10 cellular contexts compared by ENCODE assay signal in genomic region chr14:102900631-102901571, GRCh38. TPM values are rescaled to one million over a fixed set of nuclear protein-coding genes. Genes with fewer than 3 reads are reported as not detected.
A peak's percentile ranks its signal among the peaks of the same experiment; 100 is the strongest.
DNase-seq lines count a peak whose midpoint lies in the region; ATAC-seq, FAIRE-seq and TF ChIP-seq lines count a peak whose summit lies in the region.
"Had no signal": no experiment of that assay in that cellular context is flagged by ENCODE, and none has a peak within 500 bp of the region (broad histone marks: within the 10 kb centered on the region; RNA-seq: fewer than 3 reads in every experiment).

No MANE protein-coding gene starts in this region.

- H3K56ac ChIP-seq in H1 (replicated peaks; ENCODE audit: insufficient read length, low read depth, low read length), result no peak overlapping the region

- DNase-seq in GM19240 (ENCODE audit: insufficient read length, low spot score) (peak; percentile 64), H1 (ENCODE audit: low read depth in 1 of 2, low spot score in 2 of 2) (no peak), kidney tubule cell (ENCODE audit: low spot score) (no peak), dermis blood vessel endothelial cell (no peak), CD14-positive monocyte (ENCODE audit: low spot score) (no peak), lower leg skin (ENCODE audit: low spot score in 2 of 2) (no peak)
- DNase-seq: uterus had no signal

- H3K4me1 Mint-ChIP-seq in CD14-positive monocyte, result peaks cover 9% of the 10 kb centered on the region

- no peak overlapping the region for H2AK5ac ChIP-seq in H1 (ENCODE audit: low read depth, low read length)

- peak overlapping the region; percentile 53 for H3K4ac ChIP-seq in H1 (replicated peaks; ENCODE audit: insufficient read length, low read depth, low read length)

- H3K23ac ChIP-seq in H1 (ENCODE audit: insufficient read length), result no peak overlapping the region

- no peaks in the 10 kb centered on the region for H3K27me3 ChIP-seq in DOHH2 (ENCODE audit: control insufficient read depth, low read length)
- H3K27me3 ChIP-seq in H1 (replicated peaks in 1 of 4; ENCODE audit: control insufficient read depth in 3 of 4, extremely low read depth in 1 of 4, insufficient read depth in 3 of 4, low read length in 3 of 4), result no peaks in the 10 kb centered on the region
- H3K27me3 ChIP-seq: uterus had no signal

- H3K36me3 ChIP-seq in DOHH2 (ENCODE audit: control insufficient read depth, low read length), result peaks cover 26% of the 10 kb centered on the region
- peaks cover 0 to 9% (median 5%) of the 10 kb centered on the region in 4 experiments; a peak in 4 of 8 replicates for H3K36me3 ChIP-seq in H1 (ENCODE audit: control insufficient read depth in 2 of 4, insufficient read depth in 4 of 4, low read length in 3 of 4)
- H3K36me3 ChIP-seq: prostate gland, uterus had no signal

- H3K9me2 ChIP-seq in DOHH2 (replicated peaks; ENCODE audit: control insufficient read depth, low read length), result no peaks in the 10 kb centered on the region

- H3K9me3 ChIP-seq in DOHH2 (ENCODE audit: control insufficient read depth, insufficient read depth, low read length), result no peaks in the 10 kb centered on the region
- H3K9me3 ChIP-seq in H1 (ENCODE audit: insufficient read depth in 2 of 2, low read depth in 1 of 2, low read length in 1 of 2), result peaks cover 0 to 3% of the 10 kb centered on the region in 2 experiments; a peak in 1 of 4 replicates
- H3K9me3 ChIP-seq: prostate gland, uterus had no signal

- TF ChIP-seq RAD21 in H1 (IDR thresholded peaks at IDR 0.05 in 1 of 2, conservative IDR thresholded peaks at IDR 0.05 in 1 of 2; ENCODE audit: low read depth in 2 of 2, low read length in 2 of 2), result no peak

- H3K4me2 ChIP-seq in DOHH2 (ENCODE audit: low read length) (peak overlapping the region; percentile 76), H1 (ENCODE audit: insufficient read depth in 1 of 2, low read depth in 2 of 2, low read length in 2 of 2) (no peak overlapping the region)

- peaks cover 0 to 1% (median 0%) of the 10 kb centered on the region in 7 donors for H3K9me3 Mint-ChIP-seq in CD14-positive monocyte

- no peak overlapping the region for H4K5ac ChIP-seq in H1 (ENCODE audit: insufficient read length, low read depth, low read length)

- H3K4me3 Mint-ChIP-seq in CD14-positive monocyte, result no peak overlapping the region

- no peaks in the 10 kb centered on the region for H3K79me1 ChIP-seq in H1 (ENCODE audit: low read depth, low read length)

- H3K9ac ChIP-seq in H1 (replicated peaks in 1 of 4; ENCODE audit: extremely low read depth in 1 of 4, low read depth in 3 of 4, low read length in 3 of 4), result no peak overlapping the region

- 92% methylated on average over 39 of the region's 39 CpGs; no CpG with 5 or more reads in 1 of the 2 experiments for WGBS in H1 (ENCODE audit: extremely low coverage in 1 of 2, insufficient coverage in 1 of 2, insufficient read length in 1 of 2, insufficient replicate concordance in 2 of 2, low coverage in 1 of 2, low lambda C conversion rate in 2 of 2, missing lambda C conversion rate in 1 of 2), 2 experiments
- 79 to 81% methylated on average over 39 of the region's 39 CpGs for WGBS in lower leg skin, 2 donors

- CTCF ChIA-PET in H1 (lab: Charles Lee; ENCODE audit: partially characterized antibody), result interaction anchor here (1.1 to 1.3 kb wide), 2 partner anchors 8 to 22 kb away, joined by 3 to 4 read pairs; no protein-coding TSS in a partner anchor

- TF ChIP-seq CTCF in DOHH2 (IDR thresholded peaks at IDR 0.05; ENCODE audit: low read depth, low read length, poor library complexity, severe bottlenecking) (no peak), H1 (IDR thresholded peaks at IDR 0.05; ENCODE audit: control extremely low read depth in 1 of 3, insufficient read depth in 1 of 3, low read depth in 1 of 3, low read length in 3 of 3) (no peak), CD14-positive monocyte (IDR thresholded peaks at IDR 0.05) (no peak), lower leg skin (IDR thresholded peaks at IDR 0.05) (no peak)

- H3K4me1 ChIP-seq in DOHH2 (ENCODE audit: control insufficient read depth, low read length), result peaks cover 46% of the 10 kb centered on the region
- H3K4me1 ChIP-seq in H1 (replicated peaks in 1 of 4; ENCODE audit: control insufficient read depth in 3 of 4, insufficient read depth in 4 of 4, low read length in 3 of 4), result no peaks in the 10 kb centered on the region
- H3K4me1 ChIP-seq: prostate gland, uterus had no signal

- peaks cover 0 to 1% (median 0%) of the 10 kb centered on the region in 3 donors for H3K27me3 Mint-ChIP-seq in CD14-positive monocyte (ENCODE audit: low read depth in 3 of 3)

- peak; percentile 47 for ATAC-seq in HG03064 (IDR thresholded peaks at IDR 0.05; ENCODE audit: low read depth, unreplicated experiment)

- no peak for TF ChIP-seq EP300 in H1 (IDR thresholded peaks at IDR 0.05; ENCODE audit: borderline replicate concordance in 1 of 2, low read depth in 2 of 2, low read length in 2 of 2)

- H2BK5ac ChIP-seq in H1 (ENCODE audit: low read depth, low read length), result no peak overlapping the region

- intact Hi-C loops in CD14-positive monocyte (cut with micrococcal nuclease), result no loop called here
- intact Hi-C loops in lower leg skin (cut with DNase I; ENCODE audit: low total_unique reads), result no loop called here

- TF ChIP-seq POLR2A in H1 (IDR thresholded peaks at IDR 0.05; ENCODE audit: control extremely low read depth in 1 of 2, low read depth in 2 of 2, low read length in 2 of 2) (no peak), lower leg skin (IDR thresholded peaks at IDR 0.05) (no peak)

- POLR2A ChIA-PET in H1 (lab: Charles Lee; ENCODE audit: partially characterized antibody), result no interaction called here

- H2BK20ac ChIP-seq in H1 (ENCODE audit: low read length), result no peak overlapping the region

- H4K8ac ChIP-seq in H1 (ENCODE audit: extremely low read depth, insufficient read depth, low read length), result no peak overlapping the region

- FAIRE-seq in H1 (lab: Jason Lieb, UNC), result no peak

- H3K18ac ChIP-seq in H1 (ENCODE audit: extremely low read depth, low read length), result no peak overlapping the region

- no peak overlapping the region for H2AFZ ChIP-seq in H1 (ENCODE audit: low read length)

- H3K36me3 Mint-ChIP-seq in CD14-positive monocyte, result peaks cover 62 to 87% of the 10 kb centered on the region in 2 donors

- no peak overlapping the region for H4K91ac ChIP-seq in H1 (replicated peaks; ENCODE audit: insufficient read length, low read length)

- no peak overlapping the region for H2BK15ac ChIP-seq in H1 (ENCODE audit: low read length)

- H3K27ac ChIP-seq in DOHH2 (ENCODE audit: low read depth, low read length) (peak overlapping the region; percentile 69), H1 (ENCODE audit: low read depth, low read length) (no peak overlapping the region)
- H3K27ac ChIP-seq: prostate gland, uterus had no signal

- H3K4me3 ChIP-seq in DOHH2 (ENCODE audit: low read length) (peak overlapping the region; percentile 60), H1 (ENCODE audit: extremely low read depth in 1 of 4, insufficient read depth in 2 of 4, low read depth in 3 of 4, low read length in 4 of 4) (no peak overlapping the region), lower leg skin (ENCODE audit: low read depth, poor library complexity, severe bottlenecking) (no peak overlapping the region)
- H3K4me3 ChIP-seq: prostate gland, uterus had no signal

- no peak overlapping the region for H3K14ac ChIP-seq in H1 (ENCODE audit: insufficient read length)

- no peak overlapping the region for H2BK120ac ChIP-seq in H1 (replicated peaks; ENCODE audit: low read depth, low read length)

- H3F3A ChIP-seq in DOHH2 (ENCODE audit: control insufficient read depth, insufficient read depth), result peaks cover 12% of the 10 kb centered on the region

- H4K20me1 ChIP-seq in DOHH2 (ENCODE audit: control insufficient read depth, insufficient read depth, low read depth, low read length), result peaks cover 20% of the 10 kb centered on the region
- H4K20me1 ChIP-seq in H1 (replicated peaks in 1 of 2; ENCODE audit: control insufficient read depth in 1 of 2, insufficient read depth in 2 of 2, low read length in 2 of 2), result peaks cover 2 to 3% of the 10 kb centered on the region in 2 experiments

- peak overlapping the region in 1 of 7 donors; percentile 73 for H3K27ac Mint-ChIP-seq in CD14-positive monocyte

- H2BK12ac ChIP-seq in H1 (ENCODE audit: low read depth, low read length), result no peak overlapping the region

- H3K79me2 ChIP-seq in DOHH2 (ENCODE audit: control insufficient read depth, low read length) (no peaks in the 10 kb centered on the region), H1 (ENCODE audit: control insufficient read depth in 1 of 2, insufficient read depth in 2 of 2, low read length in 2 of 2) (no peaks in the 10 kb centered on the region)

- H3K23me2 ChIP-seq in H1 (ENCODE audit: low read depth, low read length), result no peaks in the 10 kb centered on the region

TF ChIP-seq in H1, 55 proteins besides CTCF, POLR2A, EP300 and RAD21:
- TF ChIP-seq GTF2F1 (IDR thresholded peaks at IDR 0.05; ENCODE audit: borderline replicate concordance, low read depth, low read length) (no peak), KDM4A (IDR thresholded peaks at IDR 0.05; ENCODE audit: low read depth, low read length, severe bottlenecking) (no peak), PHF8 (conservative IDR thresholded peaks at IDR 0.05; ENCODE audit: low read depth, low read length) (no peak), POU5F1 (IDR thresholded peaks at IDR 0.05; ENCODE audit: low read depth, low read length) (no peak)

RNA-seq across cellular contexts. Expression of gene AMN, which starts 21.6 kb away (rescaled TPM):
- 0.99 and 1.5 TPM in 2 replicates for total RNA-seq in H1 (2021; fragmentation: NEBNext Ultra II Directional; extraction: Animal tissue kit (Norgen Biotek cat#: 25700))
- polyA plus RNA-seq in H1 (2011; rRNA removed), result 0.77 and 1.5 TPM in 2 replicates
- 0.78 TPM for polyA plus RNA-seq in H1 (2011; cell fraction: cytosol; rRNA removed)
- 5.4 TPM for polyA plus RNA-seq in H1 (2011; cell fraction: nucleus; rRNA removed)
- polyA plus RNA-seq in H1 (2012, experiment 1 of 2), result 0.54 to 0.84 TPM (median 0.70 TPM) in 4 replicates
- 0.45 TPM for polyA plus RNA-seq in H1 (2012, experiment 2 of 2)
- 1.5 TPM for polyA plus RNA-seq in H1 (2013, experiment 1 of 2)
- 1.3 TPM for polyA plus RNA-seq in H1 (2013, experiment 2 of 2)
- polyA minus RNA-seq in H1 (2011; rRNA and poly(A)+ RNA removed), result 0.16 TPM in 1 of 2 replicates, not detected in the other
- polyA minus RNA-seq in H1 (2011; cell fraction: cytosol; rRNA and poly(A)+ RNA removed), result 0.59 TPM
- 0.50 TPM for polyA minus RNA-seq in H1 (2011; cell fraction: nucleus; rRNA and poly(A)+ RNA removed)
- 0.19 TPM in 1 of 2 replicates, not detected in the other for total RNA-seq in dermis blood vessel endothelial cell
- not detected for polyA plus RNA-seq in CD14-positive monocyte
- 10 to 100 TPM; 21.5 to 29.1 (median 24.1) TPM for total RNA-seq in lower leg skin
